ENCODE assay signal across 9 cellular contexts in the genomic region with DNA sequence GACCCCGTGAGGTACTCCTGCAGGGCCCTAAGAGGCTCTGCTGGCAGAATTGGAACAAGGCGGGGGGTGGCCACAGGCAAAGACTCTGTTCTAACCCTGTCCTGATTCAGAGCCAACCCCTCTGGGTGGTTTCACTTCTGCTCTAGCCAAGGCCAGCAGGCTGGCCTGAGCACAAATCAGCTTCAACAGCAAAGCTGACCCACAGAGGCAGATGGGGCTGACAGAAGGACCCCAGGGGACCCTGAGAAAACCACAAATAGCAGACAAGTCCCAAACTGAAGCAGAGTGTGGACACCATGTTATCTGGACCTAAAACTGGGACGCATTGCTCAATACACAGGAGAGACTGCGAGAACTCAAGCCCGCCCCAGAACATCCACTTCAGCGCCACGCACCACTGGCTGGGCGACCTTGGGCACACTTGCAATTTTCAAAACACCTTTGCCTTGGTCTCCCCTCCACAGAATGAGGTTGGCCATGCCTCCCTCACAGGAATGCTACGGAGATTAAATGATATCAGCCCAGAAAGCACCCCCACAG.
DNase-seq lines count a peak whose midpoint lies in the region; ATAC-seq and TF ChIP-seq lines count a peak whose summit lies in the region.
"Had no signal": no experiment of that assay in that cellular context is flagged by ENCODE, and none has a peak within 500 bp of the region (broad histone marks: within the 10 kb centered on the region; RNA-seq: fewer than 3 reads in every experiment).

No MANE protein-coding gene starts in this region.

- DNase-seq in esophagus squamous epithelium (lab: John Stamatoyannopoulos, UW) (no peak), upper lobe of right lung (no peak), occipital lobe (lab: John Stamatoyannopoulos, UW) (no peak), H4 (ENCODE audit: low spot score) (no peak), DMS53 (lab: John Stamatoyannopoulos, UW) (no peak)
- DNase-seq: IMR-90 had no signal

- TF ChIP-seq CTCF in esophagus squamous epithelium (IDR thresholded peaks at IDR 0.05) (no peak), upper lobe of right lung (IDR thresholded peaks at IDR 0.05) (no peak)

- H3K4me3 ChIP-seq in esophagus squamous epithelium (no peak overlapping the region), upper lobe of right lung (no peak overlapping the region)

- H3K36me3 ChIP-seq in esophagus squamous epithelium, result no peaks in the 10 kb centered on the region
- no peaks in the 10 kb centered on the region for H3K36me3 ChIP-seq in upper lobe of right lung
- H3K36me3 ChIP-seq: neutrophil had no signal

- intact Hi-C loops in esophagus squamous epithelium (cut with DNase I) (no loop called here), upper lobe of right lung (cut with DNase I) (no loop called here)

- 69 to 80% methylated on average over 6 to 7 of the region's 9 CpGs for WGBS in esophagus squamous epithelium, 2 donors

- H3K27ac ChIP-seq in esophagus squamous epithelium (peak overlapping the region in 3 of 4 donors; percentile 17 to 58 (median 36)), upper lobe of right lung (peak overlapping the region; percentile 47)
- H3K27ac ChIP-seq: neutrophil had no signal

- no peaks in the 10 kb centered on the region for H3K27me3 ChIP-seq in esophagus squamous epithelium
- no peaks in the 10 kb centered on the region for H3K27me3 ChIP-seq in upper lobe of right lung
- H3K27me3 ChIP-seq: neutrophil had no signal

- ATAC-seq in GM19395 (IDR thresholded peaks at IDR 0.05; ENCODE audit: unreplicated experiment), result peak; percentile 96
- peak; percentile 98 for ATAC-seq in HG03095 (IDR thresholded peaks at IDR 0.05; ENCODE audit: unreplicated experiment)
- peak; percentile 43 for ATAC-seq in upper lobe of right lung

- TF ChIP-seq POLR2A in esophagus squamous epithelium (IDR thresholded peaks at IDR 0.05), result no peak

- H3K4me1 ChIP-seq in esophagus squamous epithelium (peaks cover 0 to 69% (median 12%) of the 10 kb centered on the region in 3 donors), upper lobe of right lung (no peaks in the 10 kb centered on the region)

- no peaks in the 10 kb centered on the region for H3K9me3 ChIP-seq in esophagus squamous epithelium
- H3K9me3 ChIP-seq in upper lobe of right lung, result no peaks in the 10 kb centered on the region
- H3K9me3 ChIP-seq: neutrophil had no signal

Comparison
In these comparisons a context has a peak if more than half of its experiments do, and no peak if none do; other contexts are left out.
1. ATAC-seq: peak in every context shown above with its lines; median percentile 98 in HG03095; 96 in GM19395; 43 in upper lobe of right lung.